Comparison of ENCODE assay signal across 8 cellular contexts in genomic region chr12:94831081-94831747, GRCh38.
DNase-seq lines count a peak whose midpoint lies in the region; ATAC-seq, FAIRE-seq and TF ChIP-seq lines count a peak whose summit lies in the region.

No MANE protein-coding gene starts in this region.

- peak overlapping the region; percentile 81 for H3K4me3 Mint-ChIP-seq in activated B cell treated with CpG ODN at 0.5 μM for 24 hours
- H3K4me3 Mint-ChIP-seq in stimulated activated naive B cell treated with anti-CD40 and anti-IgM and Interleukin-4, amounts not matched to agents 10 μg/mL and 1 μg/mL and 100 μg/mL, for 72 hours = peak overlapping the region; percentile 75 to 80

- H2AFZ ChIP-seq in PC-9 = no peak overlapping the region

- H3K27ac ChIP-seq in PC-9 = no peak overlapping the region

- no peak overlapping the region for H3K4me3 ChIP-seq in PC-9

- BruUV-seq in PC-9 (replicated peaks; lab: Mats Ljungman, UMichigan) = no TSS peak

- CTCF ChIA-PET in activated B cell treated with CpG ODN at 0.5 μM for 24 hours (lab: Charles Lee) = interaction anchor here (1.2 to 3.3 kb wide), 3 partner anchors 13 to 44 kb away, joined by 3 to 15 read pairs (median 10); no protein-coding TSS in a partner anchor
- CTCF ChIA-PET in PC-9 (lab: Charles Lee) = no interaction called here

- no peaks in the 10 kb centered on the region for H3K27me3 Mint-ChIP-seq in activated B cell treated with CpG ODN at 0.5 μM for 24 hours
- no peaks in the 10 kb centered on the region for H3K27me3 Mint-ChIP-seq in stimulated activated naive B cell treated with anti-CD40 and anti-IgM and Interleukin-4, amounts not matched to agents 10 μg/mL and 1 μg/mL and 100 μg/mL, for 72 hours

- peaks cover 58% of the 10 kb centered on the region for H3K4me1 Mint-ChIP-seq in activated B cell treated with CpG ODN at 0.5 μM for 24 hours
- H3K4me1 Mint-ChIP-seq in stimulated activated naive B cell treated with anti-CD40 and anti-IgM and Interleukin-4, amounts not matched to agents 10 μg/mL and 1 μg/mL and 100 μg/mL, for 72 hours = peaks cover 45 to 58% of the 10 kb centered on the region in 2 donors

- peak; percentile 75 for DNase-seq in GM10266 (ENCODE audit: extremely low spot score)
- DNase-seq in GM19239 (ENCODE audit: insufficient read length, low spot score) = peak; percentile 50
- peak; percentile 40 for DNase-seq in activated B cell treated with CpG ODN at 0.5 μM for 24 hours
- peak; percentile 80 for DNase-seq in stimulated activated naive B cell treated with anti-CD40 and anti-IgM and Interleukin-4, amounts not matched to agents 10 μg/mL and 1 μg/mL and 100 μg/mL, for 72 hours
- DNase-seq in NCI-H1930 (lab: John Stamatoyannopoulos, UW) = no peak
- DNase-seq in PC-9 = no peak

- peak overlapping the region; percentile 99 for H3K27ac Mint-ChIP-seq in activated B cell treated with CpG ODN at 0.5 μM for 24 hours
- H3K27ac Mint-ChIP-seq in stimulated activated naive B cell treated with anti-CD40 and anti-IgM and Interleukin-4, amounts not matched to agents 10 μg/mL and 1 μg/mL and 100 μg/mL, for 72 hours = peak overlapping the region; percentile 98

- TF ChIP-seq CTCF in GM10266 (IDR thresholded peaks at IDR 0.05; ENCODE audit: control insufficient read depth, insufficient read depth, low read depth, missing control alignments) (no peak), activated B cell treated with CpG ODN at 0.5 μM for 24 hours (IDR thresholded peaks at IDR 0.05) (no peak), PC-9 (conservative IDR thresholded peaks at IDR 0.05) (no peak)

- peak; percentile 100 for FAIRE-seq in GM19239 (lab: Jason Lieb, UNC)

- intact Hi-C loops in activated B cell treated with CpG ODN at 0.5 μM for 24 hours (cut with micrococcal nuclease) (loop anchor here (1.0 to 2.0 kb wide), 6 partner anchors 13 to 623 kb away; no protein-coding TSS in a partner anchor), PC-9 (cut with micrococcal nuclease; ENCODE audit: unreplicated experiment) (no loop called here)

- no peaks in the 10 kb centered on the region for H3K79me2 ChIP-seq in PC-9 (ENCODE audit: low read depth)

- H3K9me3 ChIP-seq in PC-9 (ENCODE audit: insufficient read depth, low read depth) = no peaks in the 10 kb centered on the region

- no peaks in the 10 kb centered on the region for H3K27me3 ChIP-seq in PC-9 (ENCODE audit: insufficient read depth, low read depth)

- no peaks in the 10 kb centered on the region for H3K9me2 ChIP-seq in PC-9 (ENCODE audit: insufficient read depth)

- POLR2A ChIA-PET in activated B cell treated with CpG ODN at 0.5 μM for 24 hours (lab: Charles Lee) = interaction anchor here (0.5 to 3.4 kb wide), 12 partner anchors 8 to 173 kb away, joined by 3 to 51 read pairs (median 5); partner anchors contain the start of gene NDUFA12
- POLR2A ChIA-PET in PC-9 (lab: Charles Lee; ENCODE audit: unreplicated experiment) = no interaction called here

- no peaks in the 10 kb centered on the region for H3F3A ChIP-seq in PC-9 (ENCODE audit: insufficient read depth, low read depth)

- no peaks in the 10 kb centered on the region for H3K4me1 ChIP-seq in PC-9 (replicated peaks; ENCODE audit: insufficient read depth)

- H3K9me3 Mint-ChIP-seq in activated B cell treated with CpG ODN at 0.5 μM for 24 hours = no peaks in the 10 kb centered on the region
- H3K9me3 Mint-ChIP-seq in stimulated activated naive B cell treated with anti-CD40 and anti-IgM and Interleukin-4, amounts not matched to agents 10 μg/mL and 1 μg/mL and 100 μg/mL, for 72 hours = peaks cover 2 to 13% of the 10 kb centered on the region in 2 donors

- ATAC-seq in HG03108 (IDR thresholded peaks at IDR 0.05; ENCODE audit: unreplicated experiment) (peak; percentile 85), activated B cell treated with CpG ODN at 0.5 μM for 24 hours (ENCODE audit: low read depth) (peak; percentile 91), SK-N-SH treated with all-trans-retinoic acid at 6 μM for 48 hours (no peak)
- peak; percentile 87 to 92 for ATAC-seq in stimulated activated naive B cell treated with anti-CD40 and anti-IgM and Interleukin-4, amounts not matched to agents 10 μg/mL and 1 μg/mL and 100 μg/mL, for 72 hours (replicated peaks)

- H3K36me3 Mint-ChIP-seq in activated B cell treated with CpG ODN at 0.5 μM for 24 hours (ENCODE audit: low read depth) = no peaks in the 10 kb centered on the region
- H3K36me3 Mint-ChIP-seq in stimulated activated naive B cell treated with anti-CD40 and anti-IgM and Interleukin-4, amounts not matched to agents 10 μg/mL and 1 μg/mL and 100 μg/mL, for 72 hours = peaks cover 13 to 58% of the 10 kb centered on the region in 2 donors

- no peak overlapping the region for H3K4me2 ChIP-seq in PC-9

- H4K20me1 ChIP-seq in PC-9 (ENCODE audit: insufficient read depth) = no peaks in the 10 kb centered on the region

- H3K36me3 ChIP-seq in PC-9 (ENCODE audit: low read depth) = no peaks in the 10 kb centered on the region

TF ChIP-seq in SK-N-SH treated with all-trans-retinoic acid at 6 μM for 48 hours, 23 proteins besides CTCF, POLR2A, EP300 and RAD21:
- TF ChIP-seq ARNTL (CRISPR knock-in tag; IDR thresholded peaks at IDR 0.05; ENCODE audit: borderline replicate concordance, low read depth) (no peak), TCF4 (CRISPR knock-in tag; IDR thresholded peaks at IDR 0.05; ENCODE audit: borderline replicate concordance) (no peak), TSHZ2 (CRISPR knock-in tag; IDR thresholded peaks at IDR 0.05) (no peak), CSDC2 (CRISPR knock-in tag; IDR thresholded peaks at IDR 0.05) (no peak), GLIS3 (CRISPR knock-in tag; IDR thresholded peaks at IDR 0.05) (no peak)

Comparison
In these comparisons a context has a peak if more than half of its experiments do, and no peak if none do; other contexts are left out.
1. DNase-seq: peak in GM10266 (single experiment), GM19239 (single experiment), activated B cell treated with CpG ODN at 0.5 μM for 24 hours (single experiment) and stimulated activated naive B cell treated with anti-CD40 and anti-IgM and Interleukin-4, amounts not matched to agents 10 μg/mL and 1 μg/mL and 100 μg/mL, for 72 hours (single experiment); none in NCI-H1930 (0 of 2) and PC-9 (0 of 2).